9 cellular contexts compared by ENCODE assay signal in the genomic region with DNA sequence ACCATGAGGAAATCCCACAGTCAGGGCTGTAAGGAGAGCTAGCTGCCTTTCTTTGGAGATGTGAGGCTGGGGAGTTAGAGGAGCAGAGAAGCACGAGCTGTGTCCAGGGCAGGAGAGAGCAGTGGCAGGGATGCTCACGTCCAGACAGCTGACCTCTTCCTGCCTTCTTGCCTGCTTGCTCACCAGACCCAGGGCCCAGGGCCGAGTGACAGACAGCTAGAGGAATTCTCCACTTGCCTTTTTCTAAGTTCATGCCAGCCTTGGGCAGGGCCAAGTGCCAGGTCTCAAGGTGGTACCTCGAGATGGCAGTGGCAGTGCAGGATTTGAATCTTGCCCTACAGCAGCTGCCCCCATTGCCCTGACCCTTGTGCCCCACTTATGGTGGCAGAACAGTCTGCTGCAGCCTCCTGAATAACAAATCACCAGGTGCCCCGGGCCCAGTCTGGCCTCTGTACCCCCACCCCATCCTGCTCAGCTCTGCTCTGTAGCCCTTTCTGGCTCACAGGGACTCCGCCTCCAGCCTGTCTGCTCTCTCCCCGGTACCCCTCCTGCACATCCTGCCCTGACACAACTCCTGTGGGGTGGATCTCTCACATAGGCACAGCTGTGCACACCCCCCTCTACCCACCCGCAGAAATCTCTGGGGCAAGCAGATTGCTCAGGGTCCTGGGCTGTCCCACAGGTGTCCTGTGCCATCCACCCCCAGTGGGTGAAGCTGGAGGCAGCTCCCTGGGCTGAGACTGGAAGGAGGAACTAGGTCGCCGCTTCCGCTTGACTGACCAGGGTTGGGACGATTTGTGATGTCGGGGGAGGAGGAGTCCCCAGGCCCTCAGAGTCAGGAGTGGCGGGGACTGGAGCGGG. TPM values are rescaled to one million over a fixed set of nuclear protein-coding genes. Genes with fewer than 3 reads are reported as not detected.
A peak's percentile ranks its signal among the peaks of the same experiment; 100 is the strongest.
DNase-seq lines count a peak whose midpoint lies in the region; ATAC-seq and TF ChIP-seq lines count a peak whose summit lies in the region.
"Had no signal": no experiment of that assay in that cellular context is flagged by ENCODE, and none has a peak within 500 bp of the region (broad histone marks: within the 10 kb centered on the region; RNA-seq: fewer than 3 reads in every experiment).

No MANE protein-coding gene starts in this region.

- H3K27ac ChIP-seq in HUES64 (ENCODE audit: low read depth, low read length) (no peak overlapping the region), ovary (no peak overlapping the region)
- H3K27ac ChIP-seq in naive thymus-derived CD4-positive, alpha-beta T cell (ENCODE audit: low read depth, low read length): no peak overlapping the region

- 80% methylated on average over 15 of the region's 15 CpGs for WGBS in HUES64
- WGBS in ovary, 3 donors: 73 to 79% (median 78%) methylated on average over 15 of the region's 15 CpGs

- no peaks in the 10 kb centered on the region for H3K9me3 Mint-ChIP-seq in naive thymus-derived CD4-positive, alpha-beta T cell
- H3K9me3 Mint-ChIP-seq in activated T-helper 17 cell treated with anti-CD3 and anti-CD28 coated beads, Interleukin-2, amount 50 U/mL, for 72 hours: no peaks in the 10 kb centered on the region

- H3K27me3 ChIP-seq in HUES64 (ENCODE audit: insufficient read depth, low read length) (no peaks in the 10 kb centered on the region), ovary (no peaks in the 10 kb centered on the region)
- no peaks in the 10 kb centered on the region for H3K27me3 ChIP-seq in naive thymus-derived CD4-positive, alpha-beta T cell (ENCODE audit: control insufficient read depth in 2 of 2, insufficient read depth in 2 of 2, low read length in 2 of 2)

- intact Hi-C loops in naive thymus-derived CD4-positive, alpha-beta T cell (cut with micrococcal nuclease): no loop called here
- intact Hi-C loops in ovary (cut with DNase I): no loop called here

- H3K4me3 Mint-ChIP-seq in naive thymus-derived CD4-positive, alpha-beta T cell: no peak overlapping the region
- no peak overlapping the region for H3K4me3 Mint-ChIP-seq in activated T-helper 17 cell treated with anti-CD3 and anti-CD28 coated beads, Interleukin-2, amount 50 U/mL, for 72 hours

- TF ChIP-seq POLR2A in ovary (IDR thresholded peaks at IDR 0.05): no peak

- H3K36me3 ChIP-seq in HUES64 (ENCODE audit: insufficient read depth, low read length) (no peaks in the 10 kb centered on the region), ovary (no peaks in the 10 kb centered on the region)
- H3K36me3 ChIP-seq in naive thymus-derived CD4-positive, alpha-beta T cell (ENCODE audit: control insufficient read depth in 2 of 3, insufficient read depth in 3 of 3, low read length in 3 of 3): peaks cover 0 to 82% (median 0%) of the 10 kb centered on the region in 3 experiments

- in situ Hi-C loops in G401 (cut with HindIII; ENCODE audit: low sequenced_read_pairs): no loop called here

- H3K9ac ChIP-seq in HUES64 (ENCODE audit: low read depth, low read length): 0 out of 2 replicates have a peak overlapping the region, but pooled peaks have one; percentile 20

- H3K4me3 ChIP-seq in HUES64 (ENCODE audit: low read length) (no peak overlapping the region), ovary (no peak overlapping the region)
- no peak overlapping the region for H3K4me3 ChIP-seq in naive thymus-derived CD4-positive, alpha-beta T cell (ENCODE audit: low read length)

- peak; percentile 92 for DNase-seq in G401 (ENCODE audit: low spot score)
- DNase-seq in anterior cingulate cortex (lab: John Stamatoyannopoulos, UW): peak in 44 of 58 donors; percentile 10 to 72 (median 40)
- no peak for DNase-seq in naive thymus-derived CD4-positive, alpha-beta T cell
- no peak for DNase-seq in NCI-H1048 (lab: John Stamatoyannopoulos, UW)
- DNase-seq in activated naive CD4-positive, alpha-beta T cell treated with anti-CD3 and anti-CD28 coated beads, Interleukin-2, amount 50 U/mL, for 16 hours: no peak
- DNase-seq in ovary: no peak
- DNase-seq: cortex of kidney had no signal

- ATAC-seq in naive thymus-derived CD4-positive, alpha-beta T cell: peak; percentile 64
- no peak for ATAC-seq in activated T-helper 17 cell treated with anti-CD3 and anti-CD28 coated beads, Interleukin-2, amount 50 U/mL, for 72 hours (replicated peaks)

- H3K4me1 ChIP-seq in HUES64 (ENCODE audit: insufficient read depth, low read length) (no peaks in the 10 kb centered on the region), ovary (ENCODE audit: insufficient read depth) (no peaks in the 10 kb centered on the region)
- no peaks in the 10 kb centered on the region for H3K4me1 ChIP-seq in naive thymus-derived CD4-positive, alpha-beta T cell (ENCODE audit: control insufficient read depth in 2 of 2, insufficient read depth in 2 of 2, low read length in 2 of 2)

- POLR2A ChIA-PET in naive thymus-derived CD4-positive, alpha-beta T cell (lab: Charles Lee): no interaction called here

- TF ChIP-seq EP300 in ovary (IDR thresholded peaks at IDR 0.05): no peak

- H3K27ac Mint-ChIP-seq in naive thymus-derived CD4-positive, alpha-beta T cell: no peak overlapping the region
- H3K27ac Mint-ChIP-seq in activated T-helper 17 cell treated with anti-CD3 and anti-CD28 coated beads, Interleukin-2, amount 50 U/mL, for 72 hours: no peak overlapping the region

- H3K36me3 Mint-ChIP-seq in naive thymus-derived CD4-positive, alpha-beta T cell: peaks cover 0 to 58% (median 20%) of the 10 kb centered on the region in 5 donors
- peaks cover 25% of the 10 kb centered on the region for H3K36me3 Mint-ChIP-seq in activated T-helper 17 cell treated with anti-CD3 and anti-CD28 coated beads, Interleukin-2, amount 50 U/mL, for 72 hours (ENCODE audit: low read depth)

- no peak for TF ChIP-seq CTCF in ovary (IDR thresholded peaks at IDR 0.05)

- CTCF ChIA-PET in naive thymus-derived CD4-positive, alpha-beta T cell (lab: Charles Lee): no interaction called here

- H3K4me1 Mint-ChIP-seq in naive thymus-derived CD4-positive, alpha-beta T cell: peaks cover 0 to 7% (median 0%) of the 10 kb centered on the region in 7 donors
- peaks cover 3% of the 10 kb centered on the region for H3K4me1 Mint-ChIP-seq in activated T-helper 17 cell treated with anti-CD3 and anti-CD28 coated beads, Interleukin-2, amount 50 U/mL, for 72 hours

- H3K27me3 Mint-ChIP-seq in naive thymus-derived CD4-positive, alpha-beta T cell: no peaks in the 10 kb centered on the region
- H3K27me3 Mint-ChIP-seq in activated T-helper 17 cell treated with anti-CD3 and anti-CD28 coated beads, Interleukin-2, amount 50 U/mL, for 72 hours: no peaks in the 10 kb centered on the region

- H3K9me3 ChIP-seq in HUES64 (ENCODE audit: insufficient read depth, low read depth, low read length): no peaks in the 10 kb centered on the region
- no peaks in the 10 kb centered on the region for H3K9me3 ChIP-seq in naive thymus-derived CD4-positive, alpha-beta T cell (ENCODE audit: control insufficient read depth in 2 of 3, low read length in 3 of 3)
- H3K9me3 ChIP-seq in ovary: no peaks in the 10 kb centered on the region

RNA-seq across cellular contexts. Expression of gene GRIN2C, which starts 26.0 kb away (rescaled TPM):
- 0.37 and 1.3 TPM in 2 replicates for total RNA-seq in G401 (2014; rRNA removed; shearing (Covaris generic))
- 0.10 TPM for polyA plus RNA-seq in HUES64 (2013, experiment 1 of 2)
- polyA plus RNA-seq in HUES64 (2013, experiment 2 of 2): not detected
- under 1 TPM in 2 of 5 experiments, not detected in 3; 0.12 to 0.15 TPM for total RNA-seq in naive thymus-derived CD4-positive, alpha-beta T cell
- polyA plus RNA-seq in naive thymus-derived CD4-positive, alpha-beta T cell: not detected
- 1 to 10 TPM in 1 of 2 donors, under 1 TPM in 1; 0.65 to 1.2 TPM for total RNA-seq in activated T-helper 17 cell treated with anti-CD3 and anti-CD28 coated beads, Interleukin-2, amount 50 U/mL, for 72 hours
- under 1 TPM; 0.11 to 0.82 (median 0.32) TPM for total RNA-seq in ovary
- polyA plus RNA-seq in ovary: under 1 TPM; 0.36 to 0.58 TPM

RNA-seq across cellular contexts. Expression of gene FDXR, which starts 39.1 kb away (rescaled TPM):
- 120 and 154 TPM in 2 replicates for total RNA-seq in G401 (2014; rRNA removed; shearing (Covaris generic))
- 18.9 TPM for polyA plus RNA-seq in HUES64 (2013, experiment 1 of 2)
- 15.8 TPM for polyA plus RNA-seq in HUES64 (2013, experiment 2 of 2)
- 10 to 100 TPM in 3 of 5 experiments, 1 to 10 TPM in 2; 4.7 to 39.5 (median 11.7) TPM for total RNA-seq in naive thymus-derived CD4-positive, alpha-beta T cell
- 1 to 10 TPM; 5.4 to 6.4 TPM for polyA plus RNA-seq in naive thymus-derived CD4-positive, alpha-beta T cell
- total RNA-seq in activated T-helper 17 cell treated with anti-CD3 and anti-CD28 coated beads, Interleukin-2, amount 50 U/mL, for 72 hours: 10 to 100 TPM; 56.7 to 58.4 TPM
- 10 to 100 TPM; 11.1 to 50.8 (median 43.4) TPM for total RNA-seq in ovary
- 10 to 100 TPM; 13.6 to 26.5 TPM for polyA plus RNA-seq in ovary

RNA-seq across cellular contexts. Expression of gene NAT9, which starts 57.6 kb away (rescaled TPM):
- 31.0 and 32.7 TPM in 2 replicates for total RNA-seq in G401 (2014; rRNA removed; shearing (Covaris generic))
- 22.7 TPM for polyA plus RNA-seq in HUES64 (2013, experiment 1 of 2)
- 24.3 TPM for polyA plus RNA-seq in HUES64 (2013, experiment 2 of 2)
- total RNA-seq in naive thymus-derived CD4-positive, alpha-beta T cell: 10 to 100 TPM; 41.4 to 78.8 (median 56.9) TPM
- polyA plus RNA-seq in naive thymus-derived CD4-positive, alpha-beta T cell: 10 to 100 TPM; 16.8 to 37.9 TPM
- total RNA-seq in activated T-helper 17 cell treated with anti-CD3 and anti-CD28 coated beads, Interleukin-2, amount 50 U/mL, for 72 hours: 10 to 100 TPM; 31.6 to 39.2 TPM
- total RNA-seq in ovary: 10 to 100 TPM; 24.7 to 87.0 (median 56.8) TPM
- polyA plus RNA-seq in ovary: 10 to 100 TPM; 19.7 to 44.8 TPM

RNA-seq across cellular contexts. Expression of gene FADS6, which starts 59.7 kb away (rescaled TPM):
- not detected in 2 replicates for total RNA-seq in G401 (2014; rRNA removed; shearing (Covaris generic))
- polyA plus RNA-seq in HUES64 (2013, experiment 1 of 2): 0.60 TPM
- 0.32 TPM for polyA plus RNA-seq in HUES64 (2013, experiment 2 of 2)
- total RNA-seq in naive thymus-derived CD4-positive, alpha-beta T cell: not detected
- under 1 TPM in 1 of 2 donors, not detected in 1; 0.14 TPM for polyA plus RNA-seq in naive thymus-derived CD4-positive, alpha-beta T cell
- not detected for total RNA-seq in activated T-helper 17 cell treated with anti-CD3 and anti-CD28 coated beads, Interleukin-2, amount 50 U/mL, for 72 hours
- under 1 TPM in 1 of 7 donors, not detected in 6; 0.42 TPM for total RNA-seq in ovary
- polyA plus RNA-seq in ovary: under 1 TPM in 1 of 2 donors, not detected in 1; 0.12 TPM

Comparison
In these comparisons a context has a peak if more than half of its experiments do, and no peak if none do; other contexts are left out.
1. DNase-seq: peak in G401 (single experiment) and anterior cingulate cortex (44 of 58); none in naive thymus-derived CD4-positive, alpha-beta T cell (0 of 9), NCI-H1048 (single experiment), activated naive CD4-positive, alpha-beta T cell treated with anti-CD3 and anti-CD28 coated beads, Interleukin-2, amount 50 U/mL, for 16 hours (single experiment) and ovary (0 of 5).